In the genomic region with DNA sequence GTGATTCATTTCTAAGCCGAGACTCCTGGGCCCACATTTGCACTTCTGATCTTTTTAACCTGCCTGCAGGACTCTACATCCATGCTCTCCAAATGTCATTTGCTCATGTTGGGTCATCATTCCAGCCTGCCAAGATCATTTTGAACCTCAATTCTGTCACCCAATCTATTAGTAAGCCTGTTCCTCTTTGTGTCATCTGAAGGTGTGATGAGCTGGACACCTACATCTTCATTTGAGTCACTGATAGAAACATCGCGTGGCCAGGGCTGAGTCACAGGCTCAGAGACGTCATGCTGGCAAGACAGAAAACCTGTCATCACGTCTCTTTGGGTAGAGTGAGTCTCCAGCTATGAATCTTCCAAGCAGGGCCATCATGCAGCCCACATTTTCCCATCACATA, we compare ENCODE assay signal across 14 cellular contexts.
A peak's percentile ranks its signal among the peaks of the same experiment; 100 is the strongest.
DNase-seq lines count a peak whose midpoint lies in the region; ATAC-seq, FAIRE-seq and TF ChIP-seq lines count a peak whose summit lies in the region.
"Had no signal": no experiment of that assay in that cellular context is flagged by ENCODE, and none has a peak within 500 bp of the region (broad histone marks: within the 10 kb centered on the region; RNA-seq: fewer than 3 reads in every experiment).

No MANE protein-coding gene starts in this region.

- no peak overlapping the region for H3K14ac ChIP-seq in IMR-90 (replicated peaks; ENCODE audit: low read depth, low read length)

- no peak overlapping the region for H2BK120ac ChIP-seq in IMR-90 (ENCODE audit: low read depth, low read length)

- H3K4me3 ChIP-seq in IMR-90 (ENCODE audit: insufficient read depth, low read depth, low read length) = no peak overlapping the region
- H3K4me3 ChIP-seq in kidney (ENCODE audit: low read length in 2 of 2) = no peak overlapping the region
- H3K4me3 ChIP-seq: cardiac muscle cell had no signal

- no peaks in the 10 kb centered on the region for H3K9me1 ChIP-seq in IMR-90 (ENCODE audit: insufficient read depth, low read length)

- no peak overlapping the region for H3K23ac ChIP-seq in IMR-90 (ENCODE audit: low read depth, low read length)

- dilution Hi-C loops in IMR-90 (cut with HindIII; ENCODE audit: low sequenced_read_pairs, unreplicated experiment) = no loop called here

- TF ChIP-seq CTCF in IMR-90 (conservative IDR thresholded peaks at IDR 0.05; ENCODE audit: low read depth, low read length) = no peak
- no peak for TF ChIP-seq CTCF in kidney (IDR thresholded peaks at IDR 0.05; ENCODE audit: borderline replicate concordance, extremely low read depth, insufficient read depth)

- DNase-seq in Daoy (ENCODE audit: low read depth) (peak; percentile 60), IMR-90 (peak; percentile 52), SW 1271 (lab: John Stamatoyannopoulos, UW) (no peak), T-helper 9 cell (no peak), kidney (no peak)
- DNase-seq in activated T-helper 9 cell treated with anti-CD3 and anti-CD28 coated beads, Interleukin-2, amount 50 U/mL, for 16 hours (ENCODE audit: low read depth) = peak; percentile 41
- DNase-seq in stimulated activated CD4-positive, alpha-beta T cell treated with anti-CD3 and anti-CD28 coated beads, Interleukin-1b, Interleukin-23, amount 100 ng/mL, for 24 hours (ENCODE audit: low read depth in 4 of 4, low spot score in 1 of 4) = peak in 3 of 4 experiments; percentile 34 to 74 (median 39)
- DNase-seq: Caco-2, kidney glomerular epithelial cell, NCI-H2029 treated with DMSO at 0.1 percent for 48 hours, RPMI8226 had no signal

- no peak overlapping the region for H2AK5ac ChIP-seq in IMR-90 (ENCODE audit: low read depth, low read length)

- no peak overlapping the region for H4K91ac ChIP-seq in IMR-90 (ENCODE audit: insufficient read depth, low read depth, low read length)

- H3K9me3 ChIP-seq in IMR-90 (ENCODE audit: control insufficient read depth, insufficient read depth, low read length) (no peaks in the 10 kb centered on the region), kidney (ENCODE audit: control insufficient read depth in 1 of 2, low read length in 2 of 2) (no peaks in the 10 kb centered on the region)
- H3K9me3 ChIP-seq: Caco-2, neutrophil had no signal

- H2AK9ac ChIP-seq in IMR-90 (replicated peaks; ENCODE audit: low read depth, low read length, poor library complexity) = no peak overlapping the region

- no peak overlapping the region for H4K5ac ChIP-seq in IMR-90 (ENCODE audit: low read depth, low read length)

- H3K27me3 ChIP-seq in IMR-90 (ENCODE audit: control insufficient read depth, insufficient read depth, low read length) = peaks cover 19% of the 10 kb centered on the region

- ATAC-seq in IMR-90 (ENCODE audit: low read depth) (no peak), HG03571 (IDR thresholded peaks at IDR 0.05; ENCODE audit: unreplicated experiment) (no peak)

- no peak overlapping the region for H3K18ac ChIP-seq in IMR-90 (ENCODE audit: low read depth, low read length)

- H3K4me1 ChIP-seq in IMR-90 (ENCODE audit: control insufficient read depth, insufficient read depth, low read length) (no peaks in the 10 kb centered on the region), kidney (ENCODE audit: control insufficient read depth in 1 of 2, insufficient read depth in 1 of 2, low read depth in 1 of 2, low read length in 2 of 2) (no peaks in the 10 kb centered on the region)
- H3K4me1 ChIP-seq: Caco-2 had no signal

- BruUV-seq in IMR-90 (replicated peaks; lab: Mats Ljungman, UMichigan) = no TSS peak

- no peak for TF ChIP-seq POLR2A in IMR-90 (IDR thresholded peaks at IDR 0.05; ENCODE audit: low read depth, low read length)

- CTCF ChIA-PET in IMR-90 (lab: Yijun Ruan, JAX) = no interaction called here

- H3K36me3 ChIP-seq in IMR-90 (ENCODE audit: control insufficient read depth, insufficient read depth, low read length) (no peaks in the 10 kb centered on the region), kidney (ENCODE audit: control insufficient read depth in 1 of 2, insufficient read depth in 2 of 2, low read length in 2 of 2) (no peaks in the 10 kb centered on the region)
- H3K36me3 ChIP-seq: cardiac muscle cell, neutrophil had no signal

- H2AFZ ChIP-seq in IMR-90 (replicated peaks; ENCODE audit: low read length, poor library complexity) = no peak overlapping the region

- in situ Hi-C loops in IMR-90 (cut with MboI; ENCODE audit: low sequenced_read_pairs) = no loop called here

- H2BK20ac ChIP-seq in IMR-90 (ENCODE audit: low read depth, low read length) = no peak overlapping the region

- H3K27ac ChIP-seq in IMR-90 (ENCODE audit: insufficient read depth, low read length) (no peak overlapping the region), kidney (ENCODE audit: low read depth in 2 of 2, low read length in 2 of 2) (no peak overlapping the region)
- H3K27ac ChIP-seq: cardiac muscle cell, neutrophil had no signal

- intact Hi-C loops in IMR-90 (cut with micrococcal nuclease) (no loop called here), kidney (cut with DNase I) (no loop called here)

- WGBS in IMR-90 (ENCODE audit: extremely low coverage in 2 of 2, insufficient read length in 1 of 2), 2 experiments = 0% methylated on average over 3 of the region's 5 CpGs; no CpG with 5 or more reads in 1 of the 2 experiments

- no peaks in the 10 kb centered on the region for H4K20me1 ChIP-seq in IMR-90 (ENCODE audit: insufficient read depth, low read length)

- H2BK15ac ChIP-seq in IMR-90 (ENCODE audit: low read depth, low read length) = no peak overlapping the region

- H2BK5ac ChIP-seq in IMR-90 (ENCODE audit: low read depth, low read length, poor library complexity, severe bottlenecking) = no peak overlapping the region

- POLR2A ChIA-PET in IMR-90 (lab: Charles Lee; ENCODE audit: unreplicated experiment) = interaction anchor here (0.7 kb wide), 1 partner anchor 27 kb away, joined by 3 read pairs; no protein-coding TSS in a partner anchor

- no peak overlapping the region for H4K8ac ChIP-seq in IMR-90 (ENCODE audit: low read depth in 2 of 2, low read length in 2 of 2)

- no peak for TF ChIP-seq RAD21 in IMR-90 (IDR thresholded peaks at IDR 0.05; ENCODE audit: low read length)

- FAIRE-seq in kidney (lab: Jason Lieb, UNC) = no peak

- H3K79me1 ChIP-seq in IMR-90 (ENCODE audit: low read depth in 1 of 2, low read length in 2 of 2) = no peaks in the 10 kb centered on the region

- H3K4ac ChIP-seq in IMR-90 (ENCODE audit: low read depth, low read length) = no peak overlapping the region

- no peak overlapping the region for H3K56ac ChIP-seq in IMR-90 (ENCODE audit: extremely low read depth, insufficient read depth, low read length)

- H3K4me2 ChIP-seq in IMR-90 (ENCODE audit: low read depth, low read length) = no peak overlapping the region

- H3K9ac ChIP-seq in IMR-90 (ENCODE audit: low read depth, low read length) (no peak overlapping the region), kidney (ENCODE audit: low read length in 2 of 2) (no peak overlapping the region)

TF ChIP-seq in IMR-90, 13 proteins besides CTCF, POLR2A, EP300 and RAD21:
- TF ChIP-seq ELK1 (IDR thresholded peaks at IDR 0.05; ENCODE audit: borderline replicate concordance, low read depth, low read length) (no peak), CHD1 (IDR thresholded peaks at IDR 0.05; ENCODE audit: low read depth, low read length) (no peak), BHLHE40 (IDR thresholded peaks at IDR 0.05; ENCODE audit: low read depth, low read length) (no peak), NFE2L2 (IDR thresholded peaks at IDR 0.05; ENCODE audit: low read depth, low read length) (no peak), MAZ (IDR thresholded peaks at IDR 0.05; ENCODE audit: borderline replicate concordance, low read depth, low read length) (no peak), RFX5 (IDR thresholded peaks at IDR 0.05; ENCODE audit: low read depth, low read length) (no peak), MXI1 (IDR thresholded peaks at IDR 0.05; ENCODE audit: borderline replicate concordance, low read depth, low read length) (no peak), USF2 (IDR thresholded peaks at IDR 0.05; ENCODE audit: low read depth, low read length) (no peak), FOS (IDR thresholded peaks at IDR 0.05; ENCODE audit: low read depth, low read length) (no peak; the same call in 1 of the 2 replicates)
TF ChIP-seq in IMR-90: peak in this region for 0.

Comparison
In these comparisons a context has a peak if more than half of its experiments do, and no peak if none do; other contexts are left out.
1. DNase-seq: peak in Daoy (single experiment), IMR-90 (single experiment), activated T-helper 9 cell treated with anti-CD3 and anti-CD28 coated beads, Interleukin-2, amount 50 U/mL, for 16 hours (single experiment) and stimulated activated CD4-positive, alpha-beta T cell treated with anti-CD3 and anti-CD28 coated beads, Interleukin-1b, Interleukin-23, amount 100 ng/mL, for 24 hours (3 of 4); none in SW 1271 (0 of 2), T-helper 9 cell (single experiment) and kidney (single experiment).